Comparison of ENCODE assay signal across 8 cellular contexts in genomic region chr4:132642196-132642817, GRCh38.
DNase-seq lines count a peak whose midpoint lies in the region; ATAC-seq, FAIRE-seq and TF ChIP-seq lines count a peak whose summit lies in the region.

No MANE protein-coding gene starts in this region.

- no peak overlapping the region for H3K27ac ChIP-seq in stomach

- TF ChIP-seq POLR2A in stomach (IDR thresholded peaks at IDR 0.05): no peak

- no peaks in the 10 kb centered on the region for H3K36me3 ChIP-seq in stomach

- peak; percentile 74 for DNase-seq in COLO829 (ENCODE audit: low spot score)
- DNase-seq in LoVo (ENCODE audit: low spot score): peak; percentile 52
- peak; percentile 55 for DNase-seq in SK-N-DZ (ENCODE audit: low spot score)
- DNase-seq in frontal cortex (ENCODE audit: low spot score in 2 of 2): peak; percentile 9 to 19
- no peak for DNase-seq in stomach
- DNase-seq in stimulated activated CD4-positive, alpha-beta T cell treated with anti-CD3 and anti-CD28 coated beads, Interleukin-15, amount 100 ng/mL, for 24 hours: no peak

- no peak overlapping the region for H3K4me3 ChIP-seq in stomach

- no peak for TF ChIP-seq EP300 in stomach (IDR thresholded peaks at IDR 0.05)

- no peaks in the 10 kb centered on the region for H3K4me1 ChIP-seq in stomach

- TF ChIP-seq CTCF in stomach (IDR thresholded peaks at IDR 0.05): peak in 5 of 7 experiments; percentile 28 to 50 (median 43)

- peak; percentile 69 for FAIRE-seq in frontal cortex (lab: Jason Lieb, UNC)

- peak; percentile 61 for ATAC-seq in GM19395 (IDR thresholded peaks at IDR 0.05; ENCODE audit: unreplicated experiment)
- no peak for ATAC-seq in HG03045 (IDR thresholded peaks at IDR 0.05; ENCODE audit: unreplicated experiment)

- intact Hi-C loops in stomach (cut with DNase I; ENCODE audit: low total_unique reads): no loop called here

- 11 to 21% (median 13%) methylated on average over 5 of the region's 5 CpGs for WGBS in stomach, 5 donors

- H3K9me3 ChIP-seq in stomach: no peaks in the 10 kb centered on the region

- H3K27me3 ChIP-seq in stomach: no peaks in the 10 kb centered on the region

Comparison
In these comparisons a context has a peak if more than half of its experiments do, and no peak if none do; other contexts are left out.
1. DNase-seq: peak in COLO829 (single experiment), LoVo (single experiment), SK-N-DZ (single experiment) and frontal cortex (2 of 2); none in stomach (single experiment) and stimulated activated CD4-positive, alpha-beta T cell treated with anti-CD3 and anti-CD28 coated beads, Interleukin-15, amount 100 ng/mL, for 24 hours (single experiment).